ENCODE assay signal across 1 cellular context in the genomic region with DNA sequence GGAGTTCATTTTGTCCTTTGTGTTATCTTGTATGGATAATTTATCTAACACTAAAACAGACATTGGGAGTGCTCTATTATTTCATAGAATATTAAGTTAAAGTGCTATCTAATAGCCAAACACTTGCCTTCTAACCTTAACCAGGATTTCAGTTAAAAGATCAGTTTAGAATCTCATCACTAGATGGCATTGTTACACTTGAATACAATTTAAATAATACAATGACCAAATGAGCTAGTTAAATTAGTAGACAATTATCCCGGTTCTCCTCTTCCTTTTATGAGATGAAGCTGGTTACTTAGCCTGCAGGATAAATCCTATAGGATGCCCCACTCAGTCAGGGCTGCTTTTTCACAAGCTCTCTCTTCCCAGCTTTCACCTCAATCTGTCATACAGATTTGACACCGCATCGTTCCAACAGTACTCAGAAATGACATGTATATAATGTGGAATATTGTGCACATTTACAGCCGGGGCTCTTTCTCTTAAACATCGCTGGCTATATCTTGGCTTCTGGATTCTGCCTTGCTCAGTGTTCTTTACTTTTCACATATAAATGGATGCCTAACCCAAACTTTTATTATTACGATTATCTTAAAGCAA.
TF ChIP-seq lines count a peak whose summit lies in the region.

No MANE protein-coding gene starts in this region.

TF ChIP-seq in liver, 16 proteins besides CTCF, POLR2A, EP300 and RAD21 (continued from another document):
- TF ChIP-seq, protein P1, sequence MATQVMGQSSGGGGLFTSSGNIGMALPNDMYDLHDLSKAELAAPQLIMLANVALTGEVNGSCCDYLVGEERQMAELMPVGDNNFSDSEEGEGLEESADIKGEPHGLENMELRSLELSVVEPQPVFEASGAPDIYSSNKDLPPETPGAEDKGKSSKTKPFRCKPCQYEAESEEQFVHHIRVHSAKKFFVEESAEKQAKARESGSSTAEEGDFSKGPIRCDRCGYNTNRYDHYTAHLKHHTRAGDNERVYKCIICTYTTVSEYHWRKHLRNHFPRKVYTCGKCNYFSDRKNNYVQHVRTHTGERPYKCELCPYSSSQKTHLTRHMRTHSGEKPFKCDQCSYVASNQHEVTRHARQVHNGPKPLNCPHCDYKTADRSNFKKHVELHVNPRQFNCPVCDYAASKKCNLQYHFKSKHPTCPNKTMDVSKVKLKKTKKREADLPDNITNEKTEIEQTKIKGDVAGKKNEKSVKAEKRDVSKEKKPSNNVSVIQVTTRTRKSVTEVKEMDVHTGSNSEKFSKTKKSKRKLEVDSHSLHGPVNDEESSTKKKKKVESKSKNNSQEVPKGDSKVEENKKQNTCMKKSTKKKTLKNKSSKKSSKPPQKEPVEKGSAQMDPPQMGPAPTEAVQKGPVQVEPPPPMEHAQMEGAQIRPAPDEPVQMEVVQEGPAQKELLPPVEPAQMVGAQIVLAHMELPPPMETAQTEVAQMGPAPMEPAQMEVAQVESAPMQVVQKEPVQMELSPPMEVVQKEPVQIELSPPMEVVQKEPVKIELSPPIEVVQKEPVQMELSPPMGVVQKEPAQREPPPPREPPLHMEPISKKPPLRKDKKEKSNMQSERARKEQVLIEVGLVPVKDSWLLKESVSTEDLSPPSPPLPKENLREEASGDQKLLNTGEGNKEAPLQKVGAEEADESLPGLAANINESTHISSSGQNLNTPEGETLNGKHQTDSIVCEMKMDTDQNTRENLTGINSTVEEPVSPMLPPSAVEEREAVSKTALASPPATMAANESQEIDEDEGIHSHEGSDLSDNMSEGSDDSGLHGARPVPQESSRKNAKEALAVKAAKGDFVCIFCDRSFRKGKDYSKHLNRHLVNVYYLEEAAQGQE (IDR thresholded peaks at IDR 0.05): no peak
- TF ChIP-seq NR2F2 (IDR thresholded peaks at IDR 0.05) (no peak), FOXA2 (IDR thresholded peaks at IDR 0.05) (no peak), EGR1 (IDR thresholded peaks at IDR 0.05; ENCODE audit: low read depth in 2 of 2) (no peak)
